22 cellular contexts compared by ENCODE assay signal in genomic region chr1:226641671-226642231, GRCh38.
DNase-seq lines count a peak whose midpoint lies in the region; FAIRE-seq and TF ChIP-seq lines count a peak whose summit lies in the region.
"Had no signal": no experiment of that assay in that cellular context is flagged by ENCODE, and none has a peak within 500 bp of the region (broad histone marks: within the 10 kb centered on the region; RNA-seq: fewer than 3 reads in every experiment).

No MANE protein-coding gene starts in this region.

- H4K8ac ChIP-seq in H1 (ENCODE audit: extremely low read depth, insufficient read depth, low read length) (peak overlapping the region; percentile 12; the same call in 1 of the 2 replicates), trophoblast cell (ENCODE audit: low read depth, low read length) (no peak overlapping the region)

- H3K27me3 ChIP-seq in Karpas-422 (ENCODE audit: low read length) (no peaks in the 10 kb centered on the region), H1 (replicated peaks in 1 of 4; ENCODE audit: control insufficient read depth in 3 of 4, extremely low read depth in 1 of 4, insufficient read depth in 3 of 4, low read length in 3 of 4) (no peaks in the 10 kb centered on the region; a peak in 1 of 7 replicates), trophoblast cell (ENCODE audit: insufficient read depth, low read length) (no peaks in the 10 kb centered on the region), MM.1S (replicated peaks; ENCODE audit: insufficient read depth, low read length) (no peaks in the 10 kb centered on the region), breast epithelium (no peaks in the 10 kb centered on the region)
- H3K27me3 ChIP-seq: pancreas, testis had no signal

- TF ChIP-seq CTCF in CD14-positive monocyte (IDR thresholded peaks at IDR 0.05) (no peak), H1 (IDR thresholded peaks at IDR 0.05; ENCODE audit: control extremely low read depth in 1 of 3, insufficient read depth in 1 of 3, low read depth in 1 of 3, low read length in 3 of 3) (no peak), MM.1S (IDR thresholded peaks at IDR 0.05; ENCODE audit: low read length) (no peak), breast epithelium (IDR thresholded peaks at IDR 0.05) (no peak)

- H3K4me3 Mint-ChIP-seq in CD14-positive monocyte = no peak overlapping the region

- POLR2A ChIA-PET in H1 (lab: Charles Lee; ENCODE audit: partially characterized antibody) = no interaction called here

- H3K9me3 ChIP-seq in Karpas-422 (ENCODE audit: low read length) (no peaks in the 10 kb centered on the region), H1 (ENCODE audit: insufficient read depth in 2 of 2, low read depth in 1 of 2, low read length in 1 of 2) (no peaks in the 10 kb centered on the region), trophoblast cell (ENCODE audit: insufficient read depth, low read depth, low read length) (peaks cover 2% of the 10 kb centered on the region), MM.1S (replicated peaks; ENCODE audit: insufficient read depth, low read length) (no peaks in the 10 kb centered on the region), breast epithelium (no peaks in the 10 kb centered on the region)
- H3K9me3 ChIP-seq: pancreas, testis had no signal

- no peak overlapping the region for H2AK5ac ChIP-seq in H1 (ENCODE audit: low read depth, low read length)
- peak overlapping the region; percentile 42 for H2AK5ac ChIP-seq in trophoblast cell (ENCODE audit: low read length)

- peak overlapping the region; percentile 3; the same call in 1 of the 2 replicates for H3K4me3 ChIP-seq in Karpas-422 (ENCODE audit: low read length)
- no peak overlapping the region for H3K4me3 ChIP-seq in H1 (ENCODE audit: extremely low read depth in 1 of 4, insufficient read depth in 2 of 4, low read depth in 3 of 4, low read length in 4 of 4)
- H3K4me3 ChIP-seq in trophoblast cell (ENCODE audit: low read depth, low read length) = no peak overlapping the region
- H3K4me3 ChIP-seq in MM.1S (ENCODE audit: low read length) = no peak overlapping the region
- no peak overlapping the region for H3K4me3 ChIP-seq in breast epithelium
- H3K4me3 ChIP-seq: coronary artery, pancreas, skin epidermis, testis had no signal

- no peak overlapping the region for H2BK5ac ChIP-seq in H1 (ENCODE audit: low read depth, low read length)
- H2BK5ac ChIP-seq in trophoblast cell (ENCODE audit: low read depth, low read length, poor library complexity) = no peak overlapping the region

- H3K23ac ChIP-seq in H1 (ENCODE audit: insufficient read length) (no peak overlapping the region), trophoblast cell (ENCODE audit: low read length) (no peak overlapping the region)

- peaks cover 35% of the 10 kb centered on the region for H3K4me1 Mint-ChIP-seq in CD14-positive monocyte

- H3K9me2 ChIP-seq in Karpas-422 (replicated peaks; ENCODE audit: insufficient read depth, low read length) (no peaks in the 10 kb centered on the region), MM.1S (replicated peaks; ENCODE audit: insufficient read depth, low read length) (no peaks in the 10 kb centered on the region)

- H2BK120ac ChIP-seq in H1 (replicated peaks; ENCODE audit: low read depth, low read length) (no peak overlapping the region), trophoblast cell (ENCODE audit: insufficient read depth, low read length, poor library complexity) (no peak overlapping the region)

- H4K20me1 ChIP-seq in Karpas-422 (ENCODE audit: insufficient read depth, low read depth, low read length) (no peaks in the 10 kb centered on the region), H1 (replicated peaks in 1 of 2; ENCODE audit: control insufficient read depth in 1 of 2, insufficient read depth in 2 of 2, low read length in 2 of 2) (no peaks in the 10 kb centered on the region), MM.1S (ENCODE audit: insufficient read depth, low read length) (no peaks in the 10 kb centered on the region)

- 87% methylated on average over 16 of the region's 23 CpGs; no CpG with 5 or more reads in 1 of the 2 experiments for WGBS in H1 (ENCODE audit: extremely low coverage in 1 of 2, insufficient coverage in 1 of 2, insufficient read length in 1 of 2, insufficient replicate concordance in 2 of 2, low coverage in 1 of 2, low lambda C conversion rate in 2 of 2, missing lambda C conversion rate in 1 of 2), 2 experiments
- WGBS in trophoblast cell (ENCODE audit: extremely low coverage, insufficient coverage, insufficient read length) = no CpG with 5 or more reads among the region's 23 CpGs

- no peak for TF ChIP-seq EP300 in H1 (IDR thresholded peaks at IDR 0.05; ENCODE audit: borderline replicate concordance in 1 of 2, low read depth in 2 of 2, low read length in 2 of 2)

- intact Hi-C loops in CD14-positive monocyte (cut with micrococcal nuclease) (loop anchor here in 1 of 2 donors (5.0 kb wide), 1 partner anchor 36 kb away; no protein-coding TSS in a partner anchor), breast epithelium (cut with DNase I; ENCODE audit: low total_unique reads) (no loop called here)

- H3K4me1 ChIP-seq in Karpas-422 (ENCODE audit: low read length) = no peaks in the 10 kb centered on the region
- H3K4me1 ChIP-seq in H1 (replicated peaks in 1 of 4; ENCODE audit: control insufficient read depth in 3 of 4, insufficient read depth in 4 of 4, low read length in 3 of 4) = peaks cover 0 to 3% (median 1%) of the 10 kb centered on the region in 4 experiments; a peak in 1 of 7 replicates
- peaks cover 28 to 35% of the 10 kb centered on the region in 2 experiments for H3K4me1 ChIP-seq in trophoblast cell (ENCODE audit: control insufficient read depth in 1 of 2, insufficient read depth in 2 of 2, low read length in 2 of 2)
- H3K4me1 ChIP-seq in MM.1S (ENCODE audit: low read length) = no peaks in the 10 kb centered on the region
- peaks cover 3 to 5% of the 10 kb centered on the region in 2 donors for H3K4me1 ChIP-seq in breast epithelium
- H3K4me1 ChIP-seq: pancreas had no signal

- H3K27me3 Mint-ChIP-seq in CD14-positive monocyte (ENCODE audit: low read depth in 3 of 3) = no peaks in the 10 kb centered on the region

- H2BK20ac ChIP-seq in H1 (ENCODE audit: low read length) = no peak overlapping the region

- H3K27ac ChIP-seq in Karpas-422 (ENCODE audit: low read length) (no peak overlapping the region), H1 (ENCODE audit: low read depth, low read length) (no peak overlapping the region), trophoblast cell (ENCODE audit: low read depth, low read length) (no peak overlapping the region), MM.1S (ENCODE audit: low read length) (no peak overlapping the region), breast epithelium (no peak overlapping the region)
- H3K27ac ChIP-seq: coronary artery, epithelial cell of prostate, pancreas, testis had no signal

- TF ChIP-seq RAD21 in H1 (IDR thresholded peaks at IDR 0.05 in 1 of 2, conservative IDR thresholded peaks at IDR 0.05 in 1 of 2; ENCODE audit: low read depth in 2 of 2, low read length in 2 of 2) = no peak

- H3K9ac ChIP-seq in Karpas-422 (ENCODE audit: low read length) (peak overlapping the region; percentile 66), H1 (replicated peaks in 1 of 4; ENCODE audit: extremely low read depth in 1 of 4, low read depth in 3 of 4, low read length in 3 of 4) (no peak overlapping the region), trophoblast cell (ENCODE audit: low read length) (no peak overlapping the region), MM.1S (ENCODE audit: low read length) (no peak overlapping the region)

- TF ChIP-seq POLR2A in H1 (IDR thresholded peaks at IDR 0.05; ENCODE audit: control extremely low read depth in 1 of 2, low read depth in 2 of 2, low read length in 2 of 2) (no peak), breast epithelium (IDR thresholded peaks at IDR 0.05) (no peak)

- H2BK15ac ChIP-seq in H1 (ENCODE audit: low read length) = 0 out of 2 replicates have a peak overlapping the region, but pooled peaks have one; percentile 61

- no peak overlapping the region for H4K5ac ChIP-seq in H1 (ENCODE audit: insufficient read length, low read depth, low read length)

- no peak overlapping the region for H3K56ac ChIP-seq in H1 (replicated peaks; ENCODE audit: insufficient read length, low read depth, low read length)

- H3K36me3 Mint-ChIP-seq in CD14-positive monocyte = peaks cover 67 to 83% of the 10 kb centered on the region in 2 donors

- peaks cover 46% of the 10 kb centered on the region for H3K36me3 ChIP-seq in Karpas-422 (ENCODE audit: insufficient read depth, low read length)
- no peaks in the 10 kb centered on the region for H3K36me3 ChIP-seq in H1 (ENCODE audit: control insufficient read depth in 2 of 4, insufficient read depth in 4 of 4, low read length in 3 of 4)
- peaks cover 0 to 3% of the 10 kb centered on the region in 2 experiments for H3K36me3 ChIP-seq in trophoblast cell (ENCODE audit: control insufficient read depth in 1 of 2, insufficient read depth in 2 of 2, low read length in 2 of 2)
- no peaks in the 10 kb centered on the region for H3K36me3 ChIP-seq in MM.1S (replicated peaks; ENCODE audit: insufficient read depth, low read length)
- H3K36me3 ChIP-seq in breast epithelium = no peaks in the 10 kb centered on the region

- H3K23me2 ChIP-seq in H1 (ENCODE audit: low read depth, low read length) = peaks cover under 1% of the 10 kb centered on the region; the same call in 1 of the 2 replicates

- H3K4me2 ChIP-seq in Karpas-422 (ENCODE audit: low read depth, low read length, poor library complexity, severe bottlenecking) (no peak overlapping the region), H1 (ENCODE audit: insufficient read depth in 1 of 2, low read depth in 2 of 2, low read length in 2 of 2) (no peak overlapping the region), trophoblast cell (ENCODE audit: low read length) (no peak overlapping the region), MM.1S (ENCODE audit: low read depth, low read length) (no peak overlapping the region)

- no peak for FAIRE-seq in H1 (lab: Jason Lieb, UNC)
- FAIRE-seq: astrocyte, frontal cortex, pancreas had no signal

- H3K9me3 Mint-ChIP-seq in CD14-positive monocyte = no peaks in the 10 kb centered on the region

- H4K91ac ChIP-seq in H1 (replicated peaks; ENCODE audit: insufficient read length, low read length) (peak overlapping the region; percentile 40), trophoblast cell (ENCODE audit: low read depth, low read length) (peak overlapping the region; percentile 2)

- H3F3A ChIP-seq in MM.1S (ENCODE audit: insufficient read depth, low read length) = no peaks in the 10 kb centered on the region

- H3K18ac ChIP-seq in H1 (ENCODE audit: extremely low read depth, low read length) (no peak overlapping the region), trophoblast cell (ENCODE audit: low read length) (no peak overlapping the region)

- H3K14ac ChIP-seq in H1 (ENCODE audit: insufficient read length) (no peak overlapping the region), trophoblast cell (ENCODE audit: low read length) (peak overlapping the region; percentile 13)

- H3K4ac ChIP-seq in H1 (replicated peaks; ENCODE audit: insufficient read length, low read depth, low read length) = no peak overlapping the region
- H3K4ac ChIP-seq in trophoblast cell (ENCODE audit: low read depth, low read length) = no peak overlapping the region

- H2BK12ac ChIP-seq in H1 (ENCODE audit: low read depth, low read length) (no peak overlapping the region), trophoblast cell (ENCODE audit: low read length) (no peak overlapping the region)

- DNase-seq in CD14-positive monocyte (ENCODE audit: low spot score) (no peak), Karpas-422 (no peak), H1 (ENCODE audit: low read depth in 1 of 2, low spot score in 2 of 2) (no peak), trophoblast cell (no peak), MM.1S (no peak), T-helper 9 cell (no peak), breast epithelium (ENCODE audit: low spot score in 2 of 2) (no peak)
- DNase-seq: AML-193; HCEC 1CT; KBM-7; NCI-H1048; NCI-H2081; NCI-H510A treated with DMSO at 0.1 percent for 48 hours; SIG-M5; stimulated activated CD4-positive, alpha-beta T cell treated with anti-CD3 and anti-CD28 coated beads, Interleukin-4, amount 100 ng/mL, for 4 hours; testis had no signal

- peaks cover 4% of the 10 kb centered on the region; the same call in 1 of the 2 replicates for H3K79me2 ChIP-seq in Karpas-422 (ENCODE audit: low read length)
- H3K79me2 ChIP-seq in H1 (ENCODE audit: control insufficient read depth in 1 of 2, insufficient read depth in 2 of 2, low read length in 2 of 2) = no peaks in the 10 kb centered on the region
- no peaks in the 10 kb centered on the region for H3K79me2 ChIP-seq in trophoblast cell (ENCODE audit: control insufficient read depth, insufficient read depth, low read length, poor library complexity)
- H3K79me2 ChIP-seq in MM.1S (ENCODE audit: low read length) = no peaks in the 10 kb centered on the region

- H3K79me1 ChIP-seq in H1 (ENCODE audit: low read depth, low read length) (no peaks in the 10 kb centered on the region), trophoblast cell (ENCODE audit: low read length) (peaks cover 2% of the 10 kb centered on the region)

- H3K27ac Mint-ChIP-seq in CD14-positive monocyte = peak overlapping the region in 4 of 7 donors; percentile 41 to 98 (median 74)

- CTCF ChIA-PET in H1 (lab: Charles Lee; ENCODE audit: partially characterized antibody) = interaction anchor here (0.7 to 2.6 kb wide), 13 partner anchors 10 to 238 kb away, joined by 3 to 13 read pairs (median 3); partner anchors contain the start of gene STUM

- no peak overlapping the region for H2AFZ ChIP-seq in Karpas-422 (ENCODE audit: low read length)
- no peak overlapping the region for H2AFZ ChIP-seq in H1 (ENCODE audit: low read length)
- no peak overlapping the region for H2AFZ ChIP-seq in trophoblast cell (ENCODE audit: insufficient read depth, low read length, poor library complexity)
- H2AFZ ChIP-seq in MM.1S (ENCODE audit: low read length) = no peak overlapping the region

- no peak overlapping the region for H4K12ac ChIP-seq in trophoblast cell (ENCODE audit: low read depth, low read length)
